12 cellular contexts compared by ENCODE assay signal in the genomic region with DNA sequence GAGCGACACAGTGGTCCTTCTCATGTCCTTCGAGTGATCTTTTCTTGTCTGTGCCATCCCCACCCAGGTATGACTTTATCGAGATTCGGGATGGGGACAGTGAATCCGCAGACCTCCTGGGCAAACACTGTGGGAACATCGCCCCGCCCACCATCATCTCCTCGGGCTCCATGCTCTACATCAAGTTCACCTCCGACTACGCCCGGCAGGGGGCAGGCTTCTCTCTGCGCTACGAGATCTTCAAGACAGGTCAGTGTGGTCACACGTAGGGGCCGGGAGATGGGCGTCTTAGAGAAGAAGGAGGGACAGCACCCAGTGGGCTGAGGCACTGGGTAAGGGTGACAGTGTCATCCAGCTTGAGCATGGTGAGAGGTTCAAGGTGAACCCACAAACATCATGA. TPM values are rescaled to one million over a fixed set of nuclear protein-coding genes. Genes with fewer than 3 reads are reported as not detected.
DNase-seq lines count a peak whose midpoint lies in the region; ATAC-seq and TF ChIP-seq lines count a peak whose summit lies in the region.
"Had no signal": no experiment of that assay in that cellular context is flagged by ENCODE, and none has a peak within 500 bp of the region (broad histone marks: within the 10 kb centered on the region; RNA-seq: fewer than 3 reads in every experiment).

No MANE protein-coding gene starts in this region.

- in situ Hi-C loops in SK-MEL-5 (cut with HindIII; ENCODE audit: low pct_unique_long_range_greater_than_20kb, low sequenced_read_pairs) = no loop called here

- H3K4me3 ChIP-seq in fibroblast of pulmonary artery (replicated peaks; ENCODE audit: low read depth, low read length) = no peak overlapping the region

- intact Hi-C loops in sciatic nerve (cut with DNase I) = no loop called here

- TF ChIP-seq CTCF in fibroblast of pulmonary artery (IDR thresholded peaks at IDR 0.05; ENCODE audit: low read length, missing control alignments) = peak; percentile 29

- DNase-seq in NCI-H82 (lab: John Stamatoyannopoulos, UW) (peak; percentile 59), NCI-H82 treated with DMSO at 0.1 percent for 48 hours (lab: John Stamatoyannopoulos, UW; ENCODE audit: unreplicated experiment) (no peak), SK-MEL-5 (ENCODE audit: low read depth, low spot score) (peak; percentile 89), fibroblast of pulmonary artery (ENCODE audit: low read depth) (no peak), sciatic nerve (ENCODE audit: low spot score) (no peak)
- DNase-seq in activated effector memory CD4-positive, alpha-beta T cell treated with anti-CD3 and anti-CD28 coated beads, Interleukin-2, amount 50 U/mL, for 16 hours = no peak
- DNase-seq in activated naive CD4-positive, alpha-beta T cell treated with anti-CD3 and anti-CD28 coated beads, Interleukin-2, amount 50 U/mL, for 16 hours = no peak
- DNase-seq: activated naive CD8-positive, alpha-beta T cell treated with anti-CD3 and anti-CD28 coated beads, Interleukin-2, amount 10 ng/mL, durations not matched to agents 7 days and 5 days; GF-D8; NCI-H187 treated with DMSO at 0.1 percent for 48 hours; retina had no signal

- ATAC-seq in sciatic nerve = peak; percentile 7
- no peak for ATAC-seq in GM21381 (IDR thresholded peaks at IDR 0.05; ENCODE audit: unreplicated experiment)

RNA-seq across cellular contexts. Expression of gene NRP2, which starts 33.8 kb away (rescaled TPM):
- total RNA-seq in SK-MEL-5 (2014; rRNA removed; shearing (Covaris generic)) = 174 and 204 TPM in 2 replicates
- polyA plus RNA-seq in SK-MEL-5 (2015; cell fraction: cytosol; rRNA removed) = 206 and 239 TPM in 2 replicates
- polyA plus RNA-seq in SK-MEL-5 (2015; cell fraction: nucleus; rRNA removed) = 83.4 and 104 TPM in 2 replicates
- 316 TPM for total RNA-seq in sciatic nerve

Comparison
In these comparisons a context has a peak if more than half of its experiments do, and no peak if none do; other contexts are left out.
1. DNase-seq: peak in NCI-H82 (single experiment) and SK-MEL-5 (single experiment); none in NCI-H82 treated with DMSO at 0.1 percent for 48 hours (single experiment), fibroblast of pulmonary artery (single experiment), sciatic nerve (single experiment), activated effector memory CD4-positive, alpha-beta T cell treated with anti-CD3 and anti-CD28 coated beads, Interleukin-2, amount 50 U/mL, for 16 hours (single experiment) and activated naive CD4-positive, alpha-beta T cell treated with anti-CD3 and anti-CD28 coated beads, Interleukin-2, amount 50 U/mL, for 16 hours (single experiment).